8 cellular contexts compared by ENCODE assay signal in the genomic region with DNA sequence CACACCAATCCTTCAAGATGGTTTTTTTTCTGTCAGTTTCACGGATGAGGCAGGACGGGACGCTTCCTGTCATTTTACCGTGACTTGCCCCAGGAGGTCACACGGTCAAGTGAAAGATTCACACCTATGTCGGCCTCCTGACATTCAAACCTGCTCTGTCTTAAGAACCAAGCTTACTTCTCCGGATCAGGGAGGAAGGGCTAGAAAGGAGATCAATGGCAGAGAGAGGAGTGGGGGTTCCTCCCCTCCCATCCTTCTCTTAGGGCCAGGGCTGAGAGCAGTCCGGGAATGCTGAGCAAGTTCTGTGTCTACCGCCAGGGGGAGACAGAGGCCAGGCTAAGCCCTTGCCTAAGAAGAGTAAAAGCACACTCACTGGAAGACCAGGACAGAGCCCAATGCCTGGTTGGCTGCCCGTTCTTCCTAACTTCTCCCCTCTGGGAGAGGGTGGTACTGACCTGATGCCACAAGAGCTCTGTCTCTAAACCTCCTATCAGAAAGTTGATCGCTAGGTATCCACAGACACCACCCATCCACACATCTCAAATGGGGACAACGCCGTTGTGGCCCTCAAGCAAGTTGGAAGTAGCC. TPM values are rescaled to one million over a fixed set of nuclear protein-coding genes. Genes with fewer than 3 reads are reported as not detected.
DNase-seq lines count a peak whose midpoint lies in the region; ATAC-seq and TF ChIP-seq lines count a peak whose summit lies in the region.

No MANE protein-coding gene starts in this region.

- H3K9ac ChIP-seq in duodenal mucosa (ENCODE audit: low read depth in 1 of 2, low read length in 2 of 2): peak overlapping the region; percentile 59 to 82

- TF ChIP-seq CTCF in GM12872 (IDR thresholded peaks at IDR 0.05; ENCODE audit: insufficient read depth, low read depth, low read length) (peak; percentile 99), lower leg skin (IDR thresholded peaks at IDR 0.05) (peak in 1 of 3 donors; percentile 89)

- H3K4me1 ChIP-seq in duodenal mucosa (ENCODE audit: control insufficient read depth in 1 of 2, insufficient read depth in 2 of 2, low read length in 2 of 2): peaks cover 18 to 21% of the 10 kb centered on the region in 2 donors

- ATAC-seq in HG03439 (IDR thresholded peaks at IDR 0.05; ENCODE audit: unreplicated experiment): peak; percentile 36
- no peak for ATAC-seq in HG03460 (IDR thresholded peaks at IDR 0.05; ENCODE audit: unreplicated experiment)

- peaks cover 6 to 14% of the 10 kb centered on the region in 2 donors for H3K27me3 ChIP-seq in duodenal mucosa (ENCODE audit: control insufficient read depth in 1 of 2, insufficient read depth in 2 of 2, low read length in 2 of 2)

- H3K9me3 ChIP-seq in duodenal mucosa (ENCODE audit: control insufficient read depth in 1 of 2, low read length in 2 of 2): no peaks in the 10 kb centered on the region

- DNase-seq in NCI-H526 (lab: John Stamatoyannopoulos, UW) (peak; percentile 92 to 97), lower leg skin (ENCODE audit: low spot score in 2 of 2) (peak; percentile 88 to 97)
- DNase-seq in activated CD4-positive, alpha-beta T cell treated with anti-CD3 and anti-CD28 coated beads, Interleukin-2, amount 50 U/mL, for 24 hours (ENCODE audit: low read depth in 1 of 2, low spot score in 1 of 2): peak; percentile 65 to 78
- DNase-seq in stimulated activated CD4-positive, alpha-beta T cell treated with anti-CD3 and anti-CD28 coated beads, Interleukin-2, amount 100 ng/mL, for 48 hours: peak; percentile 79 to 81

- intact Hi-C loops in lower leg skin (cut with DNase I; ENCODE audit: low total_unique reads): no loop called here

- no peaks in the 10 kb centered on the region for H3K36me3 ChIP-seq in duodenal mucosa (ENCODE audit: control insufficient read depth in 1 of 2, insufficient read depth in 2 of 2, low read length in 2 of 2)

- no peak for TF ChIP-seq POLR2A in lower leg skin (IDR thresholded peaks at IDR 0.05)

- WGBS in lower leg skin, 2 donors: 15 to 17% methylated on average over 13 of the region's 13 CpGs

- H3K4me3 ChIP-seq in duodenal mucosa (ENCODE audit: low read depth in 1 of 2, low read length in 2 of 2): peak overlapping the region; percentile 77 to 79
- no peak overlapping the region for H3K4me3 ChIP-seq in lower leg skin (ENCODE audit: low read depth, poor library complexity, severe bottlenecking)

- H3K27ac ChIP-seq in duodenal mucosa (ENCODE audit: low read depth, low read length): no peak overlapping the region

RNA-seq across cellular contexts. Expression of gene PPM1J, which starts 1.1 kb away (rescaled TPM):
- total RNA-seq in lower leg skin: 10 to 100 TPM; 11.9 to 16.5 (median 13.9) TPM

RNA-seq across cellular contexts. Expression of gene RHOC, which starts 9.3 kb away (rescaled TPM):
- total RNA-seq in lower leg skin: 100 to 1,000 TPM; 133 to 214 (median 184) TPM

RNA-seq across cellular contexts. Expression of gene MOV10, which starts 41.8 kb away (rescaled TPM):
- 100 to 1,000 TPM in 1 of 4 donors, 10 to 100 TPM in 3; 46.2 to 105 (median 56.8) TPM for total RNA-seq in lower leg skin
